ENCODE assay signal across 8 cellular contexts in the genomic region with DNA sequence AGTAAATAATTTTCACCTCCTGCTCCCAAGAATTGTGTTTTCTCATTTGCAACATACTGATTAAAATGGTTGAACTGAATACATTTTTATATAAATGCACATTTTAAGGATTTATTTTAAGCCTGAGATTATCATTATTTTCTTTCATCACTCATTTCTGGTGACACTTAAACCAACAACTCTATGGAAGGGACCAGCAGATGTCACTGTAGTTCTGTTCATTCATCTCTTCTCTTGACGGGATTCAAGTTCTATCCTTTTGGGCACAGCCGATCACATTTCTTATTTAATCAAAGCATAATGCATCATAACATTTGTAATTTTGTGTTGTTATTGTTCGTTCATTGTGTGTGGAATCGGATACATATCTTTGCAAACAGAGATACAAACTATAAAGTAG.
DNase-seq lines count a peak whose midpoint lies in the region; ATAC-seq, FAIRE-seq and TF ChIP-seq lines count a peak whose summit lies in the region.

No MANE protein-coding gene starts in this region.

- no peak for DNase-seq in GM13977 (ENCODE audit: low spot score)
- DNase-seq in NCI-H82 (lab: John Stamatoyannopoulos, UW), result peak; percentile 61
- DNase-seq in neural crest cell (ENCODE audit: low read depth, low spot score), result peak; percentile 30
- DNase-seq in activated naive CD8-positive, alpha-beta T cell treated with anti-CD3 and anti-CD28 coated beads for 36 hours, result no peak
- DNase-seq in stimulated activated CD4-positive, alpha-beta T cell treated with anti-CD3 and anti-CD28 coated beads, Interleukin-15, amount 100 ng/mL, for 24 hours, result no peak

- FAIRE-seq in endometrium (lab: Jason Lieb, UNC), result peak; percentile 82

- peak overlapping the region; percentile 65 for H3K4me3 Mint-ChIP-seq in neural crest cell
- H3K4me3 Mint-ChIP-seq in activated naive CD8-positive, alpha-beta T cell treated with anti-CD3 and anti-CD28 coated beads for 36 hours, result no peak overlapping the region

- no peaks in the 10 kb centered on the region for H3K36me3 Mint-ChIP-seq in neural crest cell (ENCODE audit: low read depth)
- no peaks in the 10 kb centered on the region for H3K36me3 Mint-ChIP-seq in activated naive CD8-positive, alpha-beta T cell treated with anti-CD3 and anti-CD28 coated beads for 36 hours

- peak overlapping the region; percentile 1 for H3K27ac Mint-ChIP-seq in neural crest cell (ENCODE audit: unreplicated experiment)
- no peak overlapping the region for H3K27ac Mint-ChIP-seq in activated naive CD8-positive, alpha-beta T cell treated with anti-CD3 and anti-CD28 coated beads for 36 hours

- peaks cover 30% of the 10 kb centered on the region for H3K4me1 Mint-ChIP-seq in neural crest cell
- no peaks in the 10 kb centered on the region for H3K4me1 Mint-ChIP-seq in activated naive CD8-positive, alpha-beta T cell treated with anti-CD3 and anti-CD28 coated beads for 36 hours

- H3K27me3 Mint-ChIP-seq in neural crest cell (ENCODE audit: low read depth), result peaks cover 3% of the 10 kb centered on the region
- peaks cover 13% of the 10 kb centered on the region for H3K27me3 Mint-ChIP-seq in activated naive CD8-positive, alpha-beta T cell treated with anti-CD3 and anti-CD28 coated beads for 36 hours

- ATAC-seq in HG02870 (IDR thresholded peaks at IDR 0.05; ENCODE audit: unreplicated experiment), result no peak
- ATAC-seq in GM21528 (IDR thresholded peaks at IDR 0.05; ENCODE audit: low FRiP score, unreplicated experiment), result no peak

- H3K9me3 Mint-ChIP-seq in neural crest cell, result no peaks in the 10 kb centered on the region
- H3K9me3 Mint-ChIP-seq in activated naive CD8-positive, alpha-beta T cell treated with anti-CD3 and anti-CD28 coated beads for 36 hours, result no peaks in the 10 kb centered on the region

- peak; percentile 50 for TF ChIP-seq CTCF in GM13977 (IDR thresholded peaks at IDR 0.05; ENCODE audit: extremely low read depth, insufficient read depth, missing control alignments)
- peak; percentile 76 for TF ChIP-seq CTCF in neural crest cell (conservative IDR thresholded peaks at IDR 0.05)

- in situ Hi-C loops in GM13977 (cut with MboI; ENCODE audit: low pct_unique_long_range_greater_than_20kb, low sequenced_read_pairs, unreplicated experiment), result no loop called here

Comparison
In these comparisons a context has a peak if more than half of its experiments do, and no peak if none do; other contexts are left out.
1. DNase-seq: peak in NCI-H82 (single experiment) and neural crest cell (single experiment); none in GM13977 (single experiment), activated naive CD8-positive, alpha-beta T cell treated with anti-CD3 and anti-CD28 coated beads for 36 hours (single experiment) and stimulated activated CD4-positive, alpha-beta T cell treated with anti-CD3 and anti-CD28 coated beads, Interleukin-15, amount 100 ng/mL, for 24 hours (single experiment).